8 cellular contexts compared by ENCODE assay signal in genomic region chr16:85557976-85558589, GRCh38. TPM values are rescaled to one million over a fixed set of nuclear protein-coding genes. Genes with fewer than 3 reads are reported as not detected.
DNase-seq lines count a peak whose midpoint lies in the region; ATAC-seq and TF ChIP-seq lines count a peak whose summit lies in the region.

No MANE protein-coding gene starts in this region.

- H3K36me3 Mint-ChIP-seq in HFFc6 (ENCODE audit: low read depth) = peaks cover 7% of the 10 kb centered on the region

- peaks cover 32% of the 10 kb centered on the region for H3K4me1 Mint-ChIP-seq in HFFc6 (ENCODE audit: low read depth)

- H3K27ac Mint-ChIP-seq in HFFc6 = peak overlapping the region; percentile 60

- H3K27me3 ChIP-seq in BE2C (no peaks in the 10 kb centered on the region), gastroesophageal sphincter (no peaks in the 10 kb centered on the region), skeletal muscle tissue (ENCODE audit: control insufficient read depth in 3 of 3, insufficient read depth in 3 of 3, low read length in 3 of 3) (no peaks in the 10 kb centered on the region)

- H3K9ac ChIP-seq in skeletal muscle tissue (ENCODE audit: low read depth in 1 of 3, low read length in 3 of 3) = peak overlapping the region; percentile 68 to 81 (median 73)

- H3K9me3 ChIP-seq in BE2C = no peaks in the 10 kb centered on the region
- no peaks in the 10 kb centered on the region for H3K9me3 ChIP-seq in gastroesophageal sphincter
- H3K9me3 ChIP-seq in skeletal muscle tissue (ENCODE audit: control insufficient read depth in 3 of 3, low read length in 3 of 3) = no peaks in the 10 kb centered on the region

- DNase-seq in BE2C (no peak), HFFc6 (no peak), SW480 (ENCODE audit: low spot score) (peak; percentile 62), glomerular visceral epithelial cell (ENCODE audit: extremely low spot score) (no peak), AG08395 (ENCODE audit: low spot score) (no peak)

- peak overlapping the region; percentile 77 for H3K4me3 ChIP-seq in BE2C (ENCODE audit: low read depth, low read length)
- H3K4me3 ChIP-seq in gastroesophageal sphincter = peak overlapping the region in 1 of 2 donors; percentile 82
- peak overlapping the region; percentile 52 to 79 (median 67) for H3K4me3 ChIP-seq in skeletal muscle tissue (ENCODE audit: low read length in 3 of 3)

- no peaks in the 10 kb centered on the region; the same call in 1 of the 2 replicates for H3K27me3 Mint-ChIP-seq in HFFc6 (ENCODE audit: insufficient read depth)

- no peak for TF ChIP-seq POLR2A in gastroesophageal sphincter (IDR thresholded peaks at IDR 0.05)

- ATAC-seq in gastroesophageal sphincter (no peak), GM21529 (IDR thresholded peaks at IDR 0.05; ENCODE audit: unreplicated experiment) (no peak)

- TF ChIP-seq EP300 in gastroesophageal sphincter (IDR thresholded peaks at IDR 0.05) = no peak

- no peaks in the 10 kb centered on the region for H3K36me3 ChIP-seq in BE2C
- H3K36me3 ChIP-seq in gastroesophageal sphincter = no peaks in the 10 kb centered on the region
- no peaks in the 10 kb centered on the region for H3K36me3 ChIP-seq in skeletal muscle tissue (ENCODE audit: control insufficient read depth in 3 of 3, insufficient read depth in 3 of 3, low read length in 3 of 3)

- H3K27ac ChIP-seq in gastroesophageal sphincter (peak overlapping the region in 3 of 4 donors; percentile 77 to 86 (median 77)), skeletal muscle tissue (ENCODE audit: low read depth, low read length) (peak overlapping the region; percentile 82)

- 7 to 14% methylated on average over 3 to 5 of the region's 12 CpGs for WGBS in gastroesophageal sphincter (ENCODE audit: low coverage in 1 of 2), 2 donors

- H3K4me3 Mint-ChIP-seq in HFFc6 = peak overlapping the region; percentile 85

- TF ChIP-seq CTCF in BE2C (IDR thresholded peaks at IDR 0.05; ENCODE audit: low read depth, low read length) (no peak), HFFc6 (IDR thresholded peaks at IDR 0.05) (no peak; the same call in none of the 2 replicates), gastroesophageal sphincter (IDR thresholded peaks at IDR 0.05) (no peak)

- H3K9me3 Mint-ChIP-seq in HFFc6 = no peaks in the 10 kb centered on the region

- H3K4me1 ChIP-seq in BE2C = peaks cover 21% of the 10 kb centered on the region
- peaks cover 0 to 80% (median 25%) of the 10 kb centered on the region in 3 donors for H3K4me1 ChIP-seq in gastroesophageal sphincter
- peaks cover 42 to 57% (median 52%) of the 10 kb centered on the region in 3 donors for H3K4me1 ChIP-seq in skeletal muscle tissue (ENCODE audit: control insufficient read depth in 3 of 3, insufficient read depth in 3 of 3, low read length in 3 of 3)

RNA-seq across cellular contexts. Expression of gene GSE1, which starts 55.0 kb away (rescaled TPM):
- polyA plus RNA-seq in BE2C (2012; ENCODE audit: insufficient read depth, insufficient read length, low read depth) = 134 TPM
- total RNA-seq in HFFc6 (2021; fragmentation: NEBNext Ultra II Directional; extraction: Animal tissue kit (Norgen Biotek cat#: 25700)) = 10 to 100 TPM; 49.2 to 62.3 (median 58.1) TPM
- total RNA-seq in gastroesophageal sphincter (10 to 100 TPM; 23.4 to 65.5 (median 52.5) TPM), skeletal muscle tissue (27.7 TPM)
